Comparison of ENCODE assay signal across 20 cellular contexts in genomic region chr17:27363322-27363721, GRCh38.
"Had no signal": no experiment of that assay in that cellular context is flagged by ENCODE, and none has a peak within 500 bp of the region (broad histone marks: within the 10 kb centered on the region; RNA-seq: fewer than 3 reads in every experiment).

No MANE protein-coding gene starts in this region.

- DNase-seq: activated CD4-positive, alpha-beta T cell treated with anti-CD3 and anti-CD28 coated beads for 4 hours; activated CD4-positive, alpha-beta T cell treated with anti-CD3 and anti-CD28 coated beads, Interleukin-2, amount 50 U/mL, for 48 hours; activated CD8-positive, alpha-beta memory T cell treated with anti-CD3 and anti-CD28 coated beads, Interleukin-2, amount 50 U/mL, for 48 hours; activated naive CD4-positive, alpha-beta T cell treated with Interleukin-2 at 50 U/mL for 16 hours; activated naive CD8-positive, alpha-beta T cell treated with anti-CD3 and anti-CD28 coated beads, Interleukin-2, amount 10 ng/mL, durations not matched to agents 7 days and 5 days; activated T-cell treated with anti-CD3 and anti-CD28 coated beads, Interleukin-2, amount 50 U/mL, for 48 hours; caudate nucleus; dorsolateral prefrontal cortex; heart right ventricle; midbrain; natural killer cell; ovary; spleen; stimulated activated CD4-positive, alpha-beta T cell treated with anti-CD3 and anti-CD28 coated beads, Interleukin-4, amount 100 ng/mL, for 1 hour; stimulated activated naive CD4-positive, alpha-beta T cell; T-helper 9 cell had no signal

- H3K9me3 ChIP-seq: esophagus muscularis mucosa, gastroesophageal sphincter, heart right ventricle, ovary, spleen had no signal

- H3K4me3 ChIP-seq: dorsolateral prefrontal cortex, esophagus muscularis mucosa, gastroesophageal sphincter, heart right ventricle, lung, ovary, spleen had no signal

- H3K36me3 ChIP-seq: esophagus muscularis mucosa, gastroesophageal sphincter, heart right ventricle, ovary, spleen had no signal

- ATAC-seq: natural killer cell, WTC11 had no signal

- H3K27ac ChIP-seq: ovary, spleen had no signal

- H3K27me3 ChIP-seq: dorsolateral prefrontal cortex, esophagus muscularis mucosa, gastroesophageal sphincter, heart right ventricle, ovary, spleen had no signal
